Comparison of ENCODE assay signal across 1 cellular context in the genomic region with DNA sequence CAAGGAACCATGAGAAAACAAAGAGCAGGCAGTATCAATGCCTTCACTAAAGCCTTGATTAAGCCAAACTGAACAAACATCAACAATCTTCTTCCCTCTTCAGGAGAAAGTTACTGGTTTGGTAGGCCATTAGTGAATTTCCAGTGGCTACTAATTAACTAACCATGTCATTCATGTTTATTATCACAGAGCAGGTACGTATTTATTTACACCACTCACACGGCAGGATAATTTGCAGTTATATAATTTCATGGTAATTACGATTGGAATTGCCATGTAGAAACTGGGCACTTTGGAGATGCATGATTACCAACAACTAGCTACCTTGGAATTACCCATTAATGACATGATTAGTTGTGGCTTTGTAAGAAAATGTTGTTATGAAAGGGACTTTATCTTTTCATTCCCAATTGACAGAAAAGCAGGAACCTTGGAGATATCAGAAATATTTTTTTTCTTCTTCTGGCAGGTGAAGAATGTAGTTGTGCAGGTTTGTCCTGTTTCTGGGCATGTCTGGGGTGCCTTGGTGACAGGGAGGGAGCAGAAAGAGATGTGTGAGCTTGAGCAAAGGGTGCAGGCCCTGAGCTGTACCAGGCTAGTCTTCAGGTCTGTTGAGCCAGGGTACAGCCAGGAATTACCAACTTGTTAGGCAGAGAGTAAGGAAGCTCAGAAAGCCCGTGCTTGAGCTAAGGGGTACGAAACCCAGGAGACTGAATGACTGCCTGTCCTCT.
TF ChIP-seq lines count a peak whose summit lies in the region.

No MANE protein-coding gene starts in this region.

TF ChIP-seq in IMR-90, 13 proteins besides CTCF, POLR2A, EP300 and RAD21 (continued from another document):
- TF ChIP-seq, protein P1, sequence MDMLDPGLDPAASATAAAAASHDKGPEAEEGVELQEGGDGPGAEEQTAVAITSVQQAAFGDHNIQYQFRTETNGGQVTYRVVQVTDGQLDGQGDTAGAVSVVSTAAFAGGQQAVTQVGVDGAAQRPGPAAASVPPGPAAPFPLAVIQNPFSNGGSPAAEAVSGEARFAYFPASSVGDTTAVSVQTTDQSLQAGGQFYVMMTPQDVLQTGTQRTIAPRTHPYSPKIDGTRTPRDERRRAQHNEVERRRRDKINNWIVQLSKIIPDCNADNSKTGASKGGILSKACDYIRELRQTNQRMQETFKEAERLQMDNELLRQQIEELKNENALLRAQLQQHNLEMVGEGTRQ (IDR thresholded peaks at IDR 0.05; ENCODE audit: low read depth, low read length): no peak
TF ChIP-seq in IMR-90: peak in this region for 0.
